In the genomic region with DNA sequence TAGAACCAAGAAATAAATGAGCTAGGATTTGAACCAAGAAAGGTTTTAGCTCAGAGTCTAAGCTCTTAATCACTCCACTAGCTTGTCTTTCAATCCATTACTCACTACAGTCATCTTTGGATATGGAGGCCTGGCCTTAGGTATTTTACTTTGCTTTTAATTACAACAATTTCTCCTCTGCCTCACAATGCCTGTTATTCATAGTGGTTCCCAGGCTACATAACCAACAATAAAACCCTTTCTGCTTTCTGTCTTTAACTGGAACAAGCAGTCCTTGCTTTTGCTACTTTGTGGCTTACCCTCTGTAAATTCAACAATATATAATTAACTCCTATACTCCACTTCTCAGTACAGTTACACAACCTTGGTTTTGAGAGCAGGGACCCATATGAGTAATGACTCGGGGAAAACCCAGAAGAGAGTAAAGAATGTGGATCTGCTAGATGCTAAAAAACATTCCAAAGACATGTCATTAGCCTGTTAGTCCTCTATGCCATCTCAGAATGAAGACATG, we compare ENCODE assay signal across 9 cellular contexts.
DNase-seq lines count a peak whose midpoint lies in the region; ATAC-seq and FAIRE-seq lines count a peak whose summit lies in the region.
"Had no signal": no experiment of that assay in that cellular context is flagged by ENCODE, and none has a peak within 500 bp of the region (broad histone marks: within the 10 kb centered on the region; RNA-seq: fewer than 3 reads in every experiment).

No MANE protein-coding gene starts in this region.

- peaks cover 15% of the 10 kb centered on the region for H3K4me1 Mint-ChIP-seq in activated CD4-positive, alpha-beta memory T cell treated with anti-CD3 and anti-CD28 coated beads, Interleukin-2, amount 10 ng/mL, durations not matched to agents 7 days and 5 days

- CTCF ChIA-PET in activated CD4-positive, alpha-beta memory T cell treated with anti-CD3 and anti-CD28 coated beads, Interleukin-2, amount 10 ng/mL, durations not matched to agents 7 days and 5 days (lab: Charles Lee): no interaction called here

- H3K27me3 Mint-ChIP-seq in activated CD4-positive, alpha-beta memory T cell treated with anti-CD3 and anti-CD28 coated beads, Interleukin-2, amount 10 ng/mL, durations not matched to agents 7 days and 5 days: peaks cover 18% of the 10 kb centered on the region

- no peak overlapping the region for H3K4me3 Mint-ChIP-seq in activated CD4-positive, alpha-beta memory T cell treated with anti-CD3 and anti-CD28 coated beads, Interleukin-2, amount 10 ng/mL, durations not matched to agents 7 days and 5 days

- no peak overlapping the region for H3K27ac Mint-ChIP-seq in activated CD4-positive, alpha-beta memory T cell treated with anti-CD3 and anti-CD28 coated beads, Interleukin-2, amount 10 ng/mL, durations not matched to agents 7 days and 5 days

- H3K36me3 Mint-ChIP-seq in activated CD4-positive, alpha-beta memory T cell treated with anti-CD3 and anti-CD28 coated beads, Interleukin-2, amount 10 ng/mL, durations not matched to agents 7 days and 5 days (ENCODE audit: low read depth): no peaks in the 10 kb centered on the region

- POLR2A ChIA-PET in activated CD4-positive, alpha-beta memory T cell treated with anti-CD3 and anti-CD28 coated beads, Interleukin-2, amount 10 ng/mL, durations not matched to agents 7 days and 5 days (lab: Charles Lee): no interaction called here

- ATAC-seq in GM18517 (IDR thresholded peaks at IDR 0.05; ENCODE audit: unreplicated experiment): peak; percentile 78
- ATAC-seq in HG02642 (IDR thresholded peaks at IDR 0.05; ENCODE audit: poor library complexity, unreplicated experiment): peak; percentile 94
- no peak for ATAC-seq in HG02970 (IDR thresholded peaks at IDR 0.05; ENCODE audit: low FRiP score, unreplicated experiment)
- ATAC-seq: Panc1 had no signal

- H3K9me3 Mint-ChIP-seq in activated CD4-positive, alpha-beta memory T cell treated with anti-CD3 and anti-CD28 coated beads, Interleukin-2, amount 10 ng/mL, durations not matched to agents 7 days and 5 days: no peaks in the 10 kb centered on the region

- DNase-seq in RCC 7860 (ENCODE audit: low spot score) (peak; percentile 90), inferior parietal cortex (ENCODE audit: extremely low spot score) (peak; percentile 55), HT-29 (ENCODE audit: low spot score) (no peak), NCI-H1092 (lab: John Stamatoyannopoulos, UW) (no peak)
- DNase-seq in activated CD4-positive, alpha-beta memory T cell treated with anti-CD3 and anti-CD28 coated beads, Interleukin-2, amount 10 ng/mL, durations not matched to agents 7 days and 5 days: no peak

- peak; percentile 92 for FAIRE-seq in RCC 7860 (lab: Jason Lieb, UNC)

Comparison
In these comparisons a context has a peak if more than half of its experiments do, and no peak if none do; other contexts are left out.
1. DNase-seq: peak in RCC 7860 (single experiment) and inferior parietal cortex (single experiment); none in activated CD4-positive, alpha-beta memory T cell treated with anti-CD3 and anti-CD28 coated beads, Interleukin-2, amount 10 ng/mL, durations not matched to agents 7 days and 5 days (single experiment), HT-29 (single experiment) and NCI-H1092 (single experiment).